Comparison of ENCODE assay signal across 18 cellular contexts in genomic region chr18:46274266-46274665, GRCh38.
"Had no signal": no experiment of that assay in that cellular context is flagged by ENCODE, and none has a peak within 500 bp of the region (broad histone marks: within the 10 kb centered on the region; RNA-seq: fewer than 3 reads in every experiment).

No MANE protein-coding gene starts in this region.

- H3K9me3 Mint-ChIP-seq: neural crest cell; T-helper 2 cell treated with Interferon-gamma antibody and Interleukin-4, amounts not matched to agents 5 μg/mL and 100 μg/mL, for 36 hours had no signal

- H3K27ac Mint-ChIP-seq: activated CD8-positive, alpha-beta memory T cell treated with anti-CD3 and anti-CD28 coated beads, Interleukin-2, amount 10 ng/mL, durations not matched to agents 7 days and 5 days; activated naive CD8-positive, alpha-beta T cell had no signal

- DNase-seq: activated CD4-positive, alpha-beta T cell treated with anti-CD3 and anti-CD28 coated beads, Interleukin-2, amount 50 U/mL, for 4 hours; activated CD8-positive, alpha-beta memory T cell treated with anti-CD3 and anti-CD28 coated beads, Interleukin-2, amount 10 ng/mL, durations not matched to agents 7 days and 5 days; activated effector memory CD4-positive, alpha-beta T cell treated with anti-CD3 and anti-CD28 coated beads, Interleukin-2, amount 50 U/mL, for 16 hours; activated T-cell treated with anti-CD3 and anti-CD28 coated beads, Interleukin-2, amount 50 U/mL, for 1 hour; amniotic stem cell; left ventricle myocardium superior; mesenchymal stem cell; sigmoid colon; spleen; SW 1271; tibial artery had no signal

- H3K27me3 Mint-ChIP-seq: activated CD8-positive, alpha-beta memory T cell treated with anti-CD3 and anti-CD28 coated beads, Interleukin-2, amount 10 ng/mL, durations not matched to agents 7 days and 5 days; activated naive CD8-positive, alpha-beta T cell had no signal

- H3K4me3 ChIP-seq: esophagus muscularis mucosa, hepatocyte, sigmoid colon, spleen, tibial artery, vagina had no signal

- H3K79me2 ChIP-seq: hepatocyte had no signal

- H3K4me2 ChIP-seq: hepatocyte had no signal

- ATAC-seq: activated CD4-positive, CD25-positive, alpha-beta regulatory T cell treated with anti-CD3 and anti-CD28 coated beads, Interleukin-2, amount 50 U/mL, for 24 hours; activated CD8-positive, alpha-beta memory T cell treated with anti-CD3 and anti-CD28 coated beads, Interleukin-2, amount 10 ng/mL, durations not matched to agents 7 days and 5 days; left ventricle myocardium superior had no signal

- H3K27ac ChIP-seq: esophagus muscularis mucosa, hepatocyte, sigmoid colon, spleen, tibial artery, vagina had no signal

- H3K27me3 ChIP-seq: esophagus muscularis mucosa, hepatocyte, sigmoid colon, spleen, tibial artery, vagina had no signal

- H2AFZ ChIP-seq: hepatocyte had no signal

- H3K9me3 ChIP-seq: esophagus muscularis mucosa, sigmoid colon, spleen, tibial artery, vagina had no signal

- H3K36me3 ChIP-seq: esophagus muscularis mucosa, sigmoid colon, tibial artery, vagina had no signal

- H3K4me1 ChIP-seq: sigmoid colon, vagina had no signal

- H3K4me3 Mint-ChIP-seq: activated CD8-positive, alpha-beta memory T cell treated with anti-CD3 and anti-CD28 coated beads, Interleukin-2, amount 10 ng/mL, durations not matched to agents 7 days and 5 days; activated naive CD8-positive, alpha-beta T cell; neural crest cell; T-helper 2 cell treated with Interferon-gamma antibody and Interleukin-4, amounts not matched to agents 5 μg/mL and 100 μg/mL, for 36 hours had no signal
